ENCODE assay signal across 1 cellular context in the genomic region with DNA sequence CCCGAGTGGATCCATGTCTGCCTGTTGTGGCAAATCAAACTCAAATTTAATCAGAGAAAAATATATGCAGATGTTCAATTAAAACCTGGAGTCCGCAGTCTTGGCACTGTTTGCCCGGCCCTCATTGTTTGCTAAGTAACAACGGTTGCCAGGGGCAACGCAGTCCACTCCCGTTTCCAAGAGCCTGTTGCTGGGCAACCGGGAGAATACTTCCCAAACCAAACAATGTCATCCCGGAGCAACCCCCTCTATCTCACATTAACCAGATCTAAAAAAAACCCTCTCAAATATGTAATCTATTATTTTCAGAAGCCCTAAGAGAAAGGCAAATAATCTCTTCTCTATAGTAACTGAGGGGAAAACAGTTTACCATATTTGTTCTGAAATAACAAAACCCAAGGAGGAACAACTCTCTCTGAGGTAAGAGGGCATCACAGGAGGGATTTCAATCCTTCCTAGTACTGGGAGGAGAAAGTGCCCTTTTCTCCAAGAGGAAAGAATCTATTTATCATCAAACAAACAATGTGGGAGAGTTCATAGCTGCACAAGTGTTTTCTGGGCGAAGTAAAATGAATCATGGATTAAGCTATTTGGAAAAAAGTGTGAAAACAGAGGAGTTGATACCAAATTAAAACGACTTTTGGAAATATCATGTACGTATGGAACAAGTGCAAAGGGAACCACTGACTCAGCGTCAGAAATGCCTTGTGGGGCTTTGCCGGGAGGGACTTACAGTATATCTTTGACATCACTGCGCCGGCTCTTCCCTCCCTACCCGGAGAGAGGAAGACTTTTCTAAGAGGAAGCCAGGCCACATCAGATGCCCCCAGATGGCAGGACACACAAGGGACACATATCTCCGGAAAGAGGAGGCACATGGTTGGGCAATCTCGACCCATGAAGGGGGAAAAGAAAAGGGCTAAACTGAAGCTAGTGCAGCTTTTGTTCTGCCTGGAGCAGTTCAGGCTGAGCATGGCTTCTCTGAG.
TF ChIP-seq lines count a peak whose summit lies in the region.

No MANE protein-coding gene starts in this region.

TF ChIP-seq in HepG2, 621 proteins besides CTCF, POLR2A, EP300 and RAD21 (continued from another document):
- TF ChIP-seq ZNF574 (CRISPR knock-in tag; IDR thresholded peaks at IDR 0.05): no peak
- no peak for TF ChIP-seq ZNF577 (CRISPR knock-in tag; IDR thresholded peaks at IDR 0.05; ENCODE audit: borderline replicate concordance, low read depth)
- TF ChIP-seq, protein P1, sequence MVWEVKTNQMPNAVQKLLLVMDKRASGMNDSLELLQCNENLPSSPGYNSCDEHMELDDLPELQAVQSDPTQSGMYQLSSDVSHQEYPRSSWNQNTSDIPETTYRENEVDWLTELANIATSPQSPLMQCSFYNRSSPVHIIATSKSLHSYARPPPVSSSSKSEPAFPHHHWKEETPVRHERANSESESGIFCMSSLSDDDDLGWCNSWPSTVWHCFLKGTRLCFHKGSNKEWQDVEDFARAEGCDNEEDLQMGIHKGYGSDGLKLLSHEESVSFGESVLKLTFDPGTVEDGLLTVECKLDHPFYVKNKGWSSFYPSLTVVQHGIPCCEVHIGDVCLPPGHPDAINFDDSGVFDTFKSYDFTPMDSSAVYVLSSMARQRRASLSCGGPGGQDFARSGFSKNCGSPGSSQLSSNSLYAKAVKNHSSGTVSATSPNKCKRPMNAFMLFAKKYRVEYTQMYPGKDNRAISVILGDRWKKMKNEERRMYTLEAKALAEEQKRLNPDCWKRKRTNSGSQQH (CRISPR knock-in tag; IDR thresholded peaks at IDR 0.05; ENCODE audit: low read depth): no peak
- TF ChIP-seq, protein P2, sequence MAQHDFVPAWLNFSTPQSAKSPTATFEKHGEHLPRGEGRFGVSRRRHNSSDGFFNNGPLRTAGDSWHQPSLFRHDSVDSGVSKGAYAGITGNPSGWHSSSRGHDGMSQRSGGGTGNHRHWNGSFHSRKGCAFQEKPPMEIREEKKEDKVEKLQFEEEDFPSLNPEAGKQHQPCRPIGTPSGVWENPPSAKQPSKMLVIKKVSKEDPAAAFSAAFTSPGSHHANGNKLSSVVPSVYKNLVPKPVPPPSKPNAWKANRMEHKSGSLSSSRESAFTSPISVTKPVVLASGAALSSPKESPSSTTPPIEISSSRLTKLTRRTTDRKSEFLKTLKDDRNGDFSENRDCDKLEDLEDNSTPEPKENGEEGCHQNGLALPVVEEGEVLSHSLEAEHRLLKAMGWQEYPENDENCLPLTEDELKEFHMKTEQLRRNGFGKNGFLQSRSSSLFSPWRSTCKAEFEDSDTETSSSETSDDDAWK (CRISPR knock-in tag; IDR thresholded peaks at IDR 0.05): no peak
- no peak for TF ChIP-seq NFRKB (IDR thresholded peaks at IDR 0.05)
- no peak for TF ChIP-seq KDM5A (IDR thresholded peaks at IDR 0.05; ENCODE audit: borderline replicate concordance, low read length)
- TF ChIP-seq FOXA3 (CRISPR knock-in tag; IDR thresholded peaks at IDR 0.05): 0 out of 2 replicates have a peak, but pooled peaks have one; percentile 28
- TF ChIP-seq ZFP62 (CRISPR knock-in tag; IDR thresholded peaks at IDR 0.05): no peak
- no peak for TF ChIP-seq SP4 (CRISPR knock-in tag; IDR thresholded peaks at IDR 0.05)
- no peak for TF ChIP-seq KAT8 (CRISPR knock-in tag; IDR thresholded peaks at IDR 0.05)
- TF ChIP-seq SUZ12 (IDR thresholded peaks at IDR 0.05; ENCODE audit: low read depth, low read length): no peak
- TF ChIP-seq KLF16 (CRISPR knock-in tag; IDR thresholded peaks at IDR 0.05): no peak
- no peak for TF ChIP-seq TOE1 (CRISPR knock-in tag; IDR thresholded peaks at IDR 0.05)
- no peak for TF ChIP-seq STAG1 (CRISPR knock-in tag; IDR thresholded peaks at IDR 0.05)
- 0 out of 2 replicates have a peak, but pooled peaks have one; percentile 83 for TF ChIP-seq MYNN (CRISPR knock-in tag; IDR thresholded peaks at IDR 0.05; ENCODE audit: low read depth)
- no peak for TF ChIP-seq TIGD3 (CRISPR knock-in tag; IDR thresholded peaks at IDR 0.05; ENCODE audit: borderline replicate concordance)
- TF ChIP-seq RFX3 (CRISPR knock-in tag; IDR thresholded peaks at IDR 0.05): peak; percentile 96
- TF ChIP-seq, protein P3, sequence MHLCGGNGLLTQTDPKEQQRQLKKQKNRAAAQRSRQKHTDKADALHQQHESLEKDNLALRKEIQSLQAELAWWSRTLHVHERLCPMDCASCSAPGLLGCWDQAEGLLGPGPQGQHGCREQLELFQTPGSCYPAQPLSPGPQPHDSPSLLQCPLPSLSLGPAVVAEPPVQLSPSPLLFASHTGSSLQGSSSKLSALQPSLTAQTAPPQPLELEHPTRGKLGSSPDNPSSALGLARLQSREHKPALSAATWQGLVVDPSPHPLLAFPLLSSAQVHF (CRISPR knock-in tag; IDR thresholded peaks at IDR 0.05): no peak
- TF ChIP-seq ZNF44 (CRISPR knock-in tag; IDR thresholded peaks at IDR 0.05): no peak
- TF ChIP-seq GABPB1 (CRISPR knock-in tag; IDR thresholded peaks at IDR 0.05): no peak
- TF ChIP-seq, protein P4, sequence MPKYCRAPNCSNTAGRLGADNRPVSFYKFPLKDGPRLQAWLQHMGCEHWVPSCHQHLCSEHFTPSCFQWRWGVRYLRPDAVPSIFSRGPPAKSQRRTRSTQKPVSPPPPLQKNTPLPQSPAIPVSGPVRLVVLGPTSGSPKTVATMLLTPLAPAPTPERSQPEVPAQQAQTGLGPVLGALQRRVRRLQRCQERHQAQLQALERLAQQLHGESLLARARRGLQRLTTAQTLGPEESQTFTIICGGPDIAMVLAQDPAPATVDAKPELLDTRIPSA (CRISPR knock-in tag; IDR thresholded peaks at IDR 0.05; ENCODE audit: borderline replicate concordance): no peak
- no peak for TF ChIP-seq MIER2 (CRISPR knock-in tag; IDR thresholded peaks at IDR 0.05)
- TF ChIP-seq SALL1 (CRISPR knock-in tag; IDR thresholded peaks at IDR 0.05): 0 out of 2 replicates have a peak, but pooled peaks have one; percentile 14
- no peak for TF ChIP-seq ZNF800 (CRISPR knock-in tag; IDR thresholded peaks at IDR 0.05)
- TF ChIP-seq ZFP1 (CRISPR knock-in tag; IDR thresholded peaks at IDR 0.05): no peak
- no peak for TF ChIP-seq ZNF629 (CRISPR knock-in tag; conservative IDR thresholded peaks at IDR 0.05)
- TF ChIP-seq ADNP (CRISPR knock-in tag; IDR thresholded peaks at IDR 0.05): no peak
- no peak for TF ChIP-seq PLRG1 (conservative IDR thresholded peaks at IDR 0.05)
- TF ChIP-seq, protein P5, sequence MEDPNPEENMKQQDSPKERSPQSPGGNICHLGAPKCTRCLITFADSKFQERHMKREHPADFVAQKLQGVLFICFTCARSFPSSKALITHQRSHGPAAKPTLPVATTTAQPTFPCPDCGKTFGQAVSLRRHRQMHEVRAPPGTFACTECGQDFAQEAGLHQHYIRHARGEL (CRISPR knock-in tag; IDR thresholded peaks at IDR 0.05): no peak
- TF ChIP-seq, protein P6, sequence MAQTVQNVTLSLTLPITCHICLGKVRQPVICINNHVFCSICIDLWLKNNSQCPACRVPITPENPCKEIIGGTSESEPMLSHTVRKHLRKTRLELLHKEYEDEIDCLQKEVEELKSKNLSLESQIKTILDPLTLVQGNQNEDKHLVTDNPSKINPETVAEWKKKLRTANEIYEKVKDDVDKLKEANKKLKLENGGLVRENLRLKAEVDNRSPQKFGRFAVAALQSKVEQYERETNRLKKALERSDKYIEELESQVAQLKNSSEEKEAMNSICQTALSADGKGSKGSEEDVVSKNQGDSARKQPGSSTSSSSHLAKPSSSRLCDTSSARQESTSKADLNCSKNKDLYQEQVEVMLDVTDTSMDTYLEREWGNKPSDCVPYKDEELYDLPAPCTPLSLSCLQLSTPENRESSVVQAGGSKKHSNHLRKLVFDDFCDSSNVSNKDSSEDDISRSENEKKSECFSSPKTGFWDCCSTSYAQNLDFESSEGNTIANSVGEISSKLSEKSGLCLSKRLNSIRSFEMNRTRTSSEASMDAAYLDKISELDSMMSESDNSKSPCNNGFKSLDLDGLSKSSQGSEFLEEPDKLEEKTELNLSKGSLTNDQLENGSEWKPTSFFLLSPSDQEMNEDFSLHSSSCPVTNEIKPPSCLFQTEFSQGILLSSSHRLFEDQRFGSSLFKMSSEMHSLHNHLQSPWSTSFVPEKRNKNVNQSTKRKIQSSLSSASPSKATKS (CRISPR knock-in tag; IDR thresholded peaks at IDR 0.05): no peak
- no peak for TF ChIP-seq YEATS2 (CRISPR knock-in tag; IDR thresholded peaks at IDR 0.05; ENCODE audit: borderline replicate concordance)
- TF ChIP-seq THAP7 (CRISPR knock-in tag; IDR thresholded peaks at IDR 0.05): no peak
- TF ChIP-seq TMF1 (CRISPR knock-in tag; IDR thresholded peaks at IDR 0.05; ENCODE audit: low read depth): no peak
- no peak for TF ChIP-seq ZBED4 (CRISPR knock-in tag; IDR thresholded peaks at IDR 0.05; ENCODE audit: borderline replicate concordance)
- no peak for TF ChIP-seq ZNF34 (CRISPR knock-in tag; IDR thresholded peaks at IDR 0.05; ENCODE audit: borderline replicate concordance)
- no peak for TF ChIP-seq NAIF1 (CRISPR knock-in tag; IDR thresholded peaks at IDR 0.05; ENCODE audit: borderline replicate concordance)
- TF ChIP-seq NFE2L1 (CRISPR knock-in tag; IDR thresholded peaks at IDR 0.05; ENCODE audit: borderline replicate concordance): no peak
- TF ChIP-seq MXI1 (IDR thresholded peaks at IDR 0.05; ENCODE audit: borderline replicate concordance, low read depth, low read length): peak; percentile 99
- no peak for TF ChIP-seq POLR2AphosphoS2 (IDR thresholded peaks at IDR 0.05; ENCODE audit: low read depth, low read length)
- no peak for TF ChIP-seq KDM1A (CRISPR knock-in tag; IDR thresholded peaks at IDR 0.05)
- TF ChIP-seq ZNF776 (CRISPR knock-in tag; IDR thresholded peaks at IDR 0.05): no peak
